ENCODE assay signal across 11 cellular contexts in the genomic region with DNA sequence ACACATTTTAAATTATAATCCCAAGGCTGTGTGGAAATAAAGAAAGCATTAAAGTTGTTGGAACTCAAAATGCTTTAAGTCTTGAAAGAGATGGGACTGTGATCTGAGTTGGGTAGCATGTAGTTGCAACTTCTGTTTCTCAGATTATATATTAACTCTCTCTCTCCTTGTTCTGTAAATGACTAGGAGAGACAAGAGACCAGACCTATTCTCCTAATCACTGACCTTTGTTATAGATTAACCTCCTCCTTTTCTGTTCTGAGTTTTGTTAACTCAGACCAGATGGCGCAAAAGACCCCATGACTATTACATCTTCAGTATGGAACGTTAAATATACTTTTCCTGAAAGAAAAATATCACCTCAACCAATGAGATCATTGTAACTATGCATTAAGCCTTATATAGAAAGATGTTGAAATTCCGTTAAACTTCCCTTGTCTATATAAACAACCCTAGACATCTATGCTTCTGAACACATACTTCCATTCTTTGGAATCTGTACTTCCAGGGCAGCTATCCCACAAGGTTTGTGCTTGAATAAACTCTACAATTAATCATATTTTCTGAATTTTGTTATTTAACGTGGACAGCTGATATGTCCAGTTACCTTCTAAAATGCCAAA.
DNase-seq lines count a peak whose midpoint lies in the region; ATAC-seq, FAIRE-seq and TF ChIP-seq lines count a peak whose summit lies in the region.
"Had no signal": no experiment of that assay in that cellular context is flagged by ENCODE, and none has a peak within 500 bp of the region (broad histone marks: within the 10 kb centered on the region; RNA-seq: fewer than 3 reads in every experiment).

No MANE protein-coding gene starts in this region.

- ATAC-seq in GM19463 (IDR thresholded peaks at IDR 0.05; ENCODE audit: unreplicated experiment) (peak; percentile 95), HG02981 (IDR thresholded peaks at IDR 0.05; ENCODE audit: unreplicated experiment) (peak; percentile 99), GM12878 (peak; percentile 94), T-helper 17 cell (no peak)
- ATAC-seq: activated naive CD4-positive, alpha-beta T cell treated with anti-CD3 and anti-CD28 coated beads, Interleukin-2, amount 50 U/mL, for 72 hours had no signal

- SMC1A ChIA-PET in GM12878 (lab: Charles Lee; ENCODE audit: uncharacterized antibody, unreplicated experiment), result no interaction called here

- H3K36me3 Mint-ChIP-seq in T-helper 17 cell (ENCODE audit: low read depth), result no peaks in the 10 kb centered on the region
- H3K36me3 Mint-ChIP-seq in neural progenitor cell, result no peaks in the 10 kb centered on the region

- H3K27me3 Mint-ChIP-seq in T-helper 17 cell (peaks cover 10% of the 10 kb centered on the region), neural progenitor cell (ENCODE audit: insufficient read depth, low read depth) (peaks cover 2% of the 10 kb centered on the region)

- FAIRE-seq in GM12878 (lab: Jason Lieb, UNC), result peak; percentile 18
- no peak for FAIRE-seq in GM12892 (lab: Jason Lieb, UNC)

- CTCF ChIA-PET in GM12878 (lab: Yijun Ruan, JAX), result interaction anchor here (1.2 kb wide), 1 partner anchor 9 kb away, joined by 4 read pairs; no protein-coding TSS in a partner anchor

- H3K9ac ChIP-seq in GM12878 (ENCODE audit: control insufficient read depth, insufficient read depth, low read length) (no peak overlapping the region), neural progenitor cell (no peak overlapping the region)

- POLR2A ChIA-PET in GM12878 (lab: Charles Lee), result no interaction called here

- H2AFZ ChIP-seq in GM12878 (ENCODE audit: control insufficient read depth, low read depth, low read length), result no peak overlapping the region
- no peak overlapping the region for H2AFZ ChIP-seq in neural progenitor cell (replicated peaks)

- in situ Hi-C loops in GM12878 (cut with MboI), result no loop called here

- H3K9me3 Mint-ChIP-seq in neural progenitor cell, result peaks cover 18% of the 10 kb centered on the region

- intact Hi-C loops in GM12878 (cut with micrococcal nuclease; ENCODE audit: unreplicated experiment), result no loop called here

- peak; percentile 52 for DNase-seq in DMS53 treated with DMSO at 0.1 percent for 48 hours (lab: John Stamatoyannopoulos, UW; ENCODE audit: unreplicated experiment)
- peak; percentile 17 for DNase-seq in GM12878 (ENCODE audit: low read depth, low spot score)
- DNase-seq in T-helper 17 cell, result no peak
- DNase-seq in neural progenitor cell (ENCODE audit: low spot score), result no peak
- DNase-seq in GM12892 (ENCODE audit: insufficient read length), result no peak
- no peak for DNase-seq in midbrain (lab: John Stamatoyannopoulos, UW)
- DNase-seq: dorsolateral prefrontal cortex, NCI-H774 had no signal

- H3K4me1 ChIP-seq in GM12878 (ENCODE audit: control insufficient read depth, insufficient read depth, low read length) (no peaks in the 10 kb centered on the region), neural progenitor cell (no peaks in the 10 kb centered on the region)

- WGBS in GM12878 (ENCODE audit: insufficient coverage, insufficient replicate concordance, low lambda C conversion rate, missing lambda C conversion rate), result 46% methylated on average over 4 of the region's 4 CpGs

- BruUV-seq in GM12878 (replicated peaks; lab: Mats Ljungman, UMichigan), result no TSS peak

- H3K27ac Mint-ChIP-seq in T-helper 17 cell, result no peak overlapping the region
- H3K27ac Mint-ChIP-seq in neural progenitor cell, result no peak overlapping the region
- H3K27ac Mint-ChIP-seq: activated naive CD4-positive, alpha-beta T cell treated with anti-CD3 and anti-CD28 coated beads, Interleukin-2, amount 50 U/mL, for 72 hours had no signal

- no peak overlapping the region for H3K4me2 ChIP-seq in GM12878 (ENCODE audit: control insufficient read depth, insufficient read depth)
- H3K4me2 ChIP-seq in neural progenitor cell, result no peak overlapping the region

- H3K27ac ChIP-seq in GM12878 (ENCODE audit: control insufficient read depth, insufficient read depth) (no peak overlapping the region), neural progenitor cell (no peak overlapping the region)
- H3K27ac ChIP-seq: dorsolateral prefrontal cortex had no signal

- H3K4me3 Mint-ChIP-seq in T-helper 17 cell, result no peak overlapping the region
- no peak overlapping the region for H3K4me3 Mint-ChIP-seq in neural progenitor cell

- no peaks in the 10 kb centered on the region for H3K9me3 ChIP-seq in GM12878 (replicated peaks; ENCODE audit: control insufficient read depth, insufficient read depth, low read length)
- H3K9me3 ChIP-seq in T-helper 17 cell (ENCODE audit: control insufficient read depth, low read length, poor library complexity, severe bottlenecking), result no peaks in the 10 kb centered on the region
- H3K9me3 ChIP-seq in neural progenitor cell (ENCODE audit: low read depth), result no peaks in the 10 kb centered on the region

- H3K4me1 Mint-ChIP-seq in T-helper 17 cell, result no peaks in the 10 kb centered on the region
- H3K4me1 Mint-ChIP-seq in neural progenitor cell, result peaks cover 5% of the 10 kb centered on the region

- no peaks in the 10 kb centered on the region for H3K27me3 ChIP-seq in GM12878 (replicated peaks in 1 of 2; ENCODE audit: control insufficient read depth in 2 of 2, insufficient read depth in 2 of 2, low read length in 1 of 2)
- H3K27me3 ChIP-seq in neural progenitor cell, result no peaks in the 10 kb centered on the region
- H3K27me3 ChIP-seq: dorsolateral prefrontal cortex had no signal

- TF ChIP-seq CTCF in GM12878 (IDR thresholded peaks at IDR 0.05 in 2 of 3, conservative IDR thresholded peaks at IDR 0.05 in 1 of 3; ENCODE audit: control insufficient read depth in 2 of 3, extremely low read depth in 1 of 3, insufficient read depth in 1 of 3, low read depth in 3 of 3, low read length in 3 of 3) (no peak), neural progenitor cell (IDR thresholded peaks at IDR 0.05) (no peak)

- no peak for TF ChIP-seq EP300 in GM12878 (IDR thresholded peaks at IDR 0.05; ENCODE audit: borderline replicate concordance in 1 of 2, control insufficient read depth in 1 of 2, low read depth in 2 of 2, low read length in 2 of 2)

- no peaks in the 10 kb centered on the region for H3F3A ChIP-seq in neural progenitor cell (ENCODE audit: low read depth)

- no peak for TF ChIP-seq POLR2A in GM12878 (IDR thresholded peaks at IDR 0.05; ENCODE audit: low read depth, low read length)
- TF ChIP-seq POLR2A in GM12892 (IDR thresholded peaks at IDR 0.05; ENCODE audit: low read depth, low read length), result no peak

- TF ChIP-seq RAD21 in GM12878 (IDR thresholded peaks at IDR 0.05; ENCODE audit: insufficient read depth, low read depth, low read length), result no peak

- H3K79me2 ChIP-seq in GM12878 (ENCODE audit: control insufficient read depth, insufficient read depth, low read length), result no peaks in the 10 kb centered on the region
- H3K79me2 ChIP-seq in neural progenitor cell (ENCODE audit: low read depth), result no peaks in the 10 kb centered on the region

- RAD21 ChIA-PET in GM12878 (lab: Charles Lee; ENCODE audit: unreplicated experiment), result no interaction called here

- H3K36me3 ChIP-seq in GM12878 (ENCODE audit: control insufficient read depth in 2 of 2, insufficient read depth in 2 of 2, low read length in 1 of 2), result no peaks in the 10 kb centered on the region
- H3K36me3 ChIP-seq in neural progenitor cell, result no peaks in the 10 kb centered on the region

- H4K20me1 ChIP-seq in GM12878 (ENCODE audit: control insufficient read depth, insufficient read depth) (no peaks in the 10 kb centered on the region), neural progenitor cell (ENCODE audit: low read depth) (no peaks in the 10 kb centered on the region)

- no peak overlapping the region for H3K4me3 ChIP-seq in GM12878
- no peak overlapping the region for H3K4me3 ChIP-seq in neural progenitor cell
- H3K4me3 ChIP-seq: dorsolateral prefrontal cortex had no signal

TF ChIP-seq in GM12878, 131 proteins besides CTCF, POLR2A, EP300 and RAD21 (continues in another document):
- no peak for TF ChIP-seq HDAC6 (IDR thresholded peaks at IDR 0.05; ENCODE audit: unreplicated experiment)
- TF ChIP-seq SMARCA5 (IDR thresholded peaks at IDR 0.05), result no peak
- no peak for TF ChIP-seq RELA (IDR thresholded peaks at IDR 0.05; ENCODE audit: borderline replicate concordance, partially characterized antibody)
- TF ChIP-seq PAX5 (IDR thresholded peaks at IDR 0.05; ENCODE audit: borderline replicate concordance, low read depth, low read length), result no peak
- TF ChIP-seq, protein P1, sequence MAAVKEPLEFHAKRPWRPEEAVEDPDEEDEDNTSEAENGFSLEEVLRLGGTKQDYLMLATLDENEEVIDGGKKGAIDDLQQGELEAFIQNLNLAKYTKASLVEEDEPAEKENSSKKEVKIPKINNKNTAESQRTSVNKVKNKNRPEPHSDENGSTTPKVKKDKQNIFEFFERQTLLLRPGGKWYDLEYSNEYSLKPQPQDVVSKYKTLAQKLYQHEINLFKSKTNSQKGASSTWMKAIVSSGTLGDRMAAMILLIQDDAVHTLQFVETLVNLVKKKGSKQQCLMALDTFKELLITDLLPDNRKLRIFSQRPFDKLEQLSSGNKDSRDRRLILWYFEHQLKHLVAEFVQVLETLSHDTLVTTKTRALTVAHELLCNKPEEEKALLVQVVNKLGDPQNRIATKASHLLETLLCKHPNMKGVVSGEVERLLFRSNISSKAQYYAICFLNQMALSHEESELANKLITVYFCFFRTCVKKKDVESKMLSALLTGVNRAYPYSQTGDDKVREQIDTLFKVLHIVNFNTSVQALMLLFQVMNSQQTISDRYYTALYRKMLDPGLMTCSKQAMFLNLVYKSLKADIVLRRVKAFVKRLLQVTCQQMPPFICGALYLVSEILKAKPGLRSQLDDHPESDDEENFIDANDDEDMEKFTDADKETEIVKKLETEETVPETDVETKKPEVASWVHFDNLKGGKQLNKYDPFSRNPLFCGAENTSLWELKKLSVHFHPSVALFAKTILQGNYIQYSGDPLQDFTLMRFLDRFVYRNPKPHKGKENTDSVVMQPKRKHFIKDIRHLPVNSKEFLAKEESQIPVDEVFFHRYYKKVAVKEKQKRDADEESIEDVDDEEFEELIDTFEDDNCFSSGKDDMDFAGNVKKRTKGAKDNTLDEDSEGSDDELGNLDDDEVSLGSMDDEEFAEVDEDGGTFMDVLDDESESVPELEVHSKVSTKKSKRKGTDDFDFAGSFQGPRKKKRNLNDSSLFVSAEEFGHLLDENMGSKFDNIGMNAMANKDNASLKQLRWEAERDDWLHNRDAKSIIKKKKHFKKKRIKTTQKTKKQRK (IDR thresholded peaks at IDR 0.05; ENCODE audit: low read depth, low read length), result no peak

Comparison
In these comparisons a context has a peak if more than half of its experiments do, and no peak if none do; other contexts are left out.
1. DNase-seq: peak in DMS53 treated with DMSO at 0.1 percent for 48 hours (single experiment) and GM12878 (single experiment); none in T-helper 17 cell (0 of 3), neural progenitor cell (single experiment), GM12892 (single experiment) and midbrain (single experiment).